In genomic region chr20:36544134-36545018, GRCh38 we compare ENCODE assay signal across 10 cellular contexts. TPM values are rescaled to one million over a fixed set of nuclear protein-coding genes. Genes with fewer than 3 reads are reported as not detected.
A peak's percentile ranks its signal among the peaks of the same experiment; 100 is the strongest.
DNase-seq lines count a peak whose midpoint lies in the region; ATAC-seq and TF ChIP-seq lines count a peak whose summit lies in the region.
"Had no signal": no experiment of that assay in that cellular context is flagged by ENCODE, and none has a peak within 500 bp of the region (broad histone marks: within the 10 kb centered on the region; RNA-seq: fewer than 3 reads in every experiment).

No MANE protein-coding gene starts in this region.

- peaks cover 34% of the 10 kb centered on the region for H3K36me3 ChIP-seq in GM23248 (ENCODE audit: low read depth)
- H3K36me3 ChIP-seq in gastroesophageal sphincter: peaks cover 0 to 48% of the 10 kb centered on the region in 2 donors
- H3K36me3 ChIP-seq in skeletal muscle tissue (ENCODE audit: control insufficient read depth in 3 of 3, insufficient read depth in 3 of 3, low read length in 3 of 3): peaks cover 0 to 13% (median 11%) of the 10 kb centered on the region in 3 donors
- H3K36me3 ChIP-seq in WERI-Rb-1: no peaks in the 10 kb centered on the region

- H3K79me2 ChIP-seq in GM23248 (ENCODE audit: insufficient read depth): peaks cover 49% of the 10 kb centered on the region

- no peak for TF ChIP-seq POLR2A in gastroesophageal sphincter (IDR thresholded peaks at IDR 0.05)

- peaks cover 4% of the 10 kb centered on the region; the same call in 1 of the 2 replicates for H4K20me1 ChIP-seq in GM23248 (ENCODE audit: insufficient read depth)

- H3K9me2 ChIP-seq in GM23248 (ENCODE audit: insufficient read depth): no peaks in the 10 kb centered on the region

- H3K9me3 ChIP-seq in GM23248 (ENCODE audit: low read depth) (no peaks in the 10 kb centered on the region), gastroesophageal sphincter (no peaks in the 10 kb centered on the region), skeletal muscle tissue (ENCODE audit: control insufficient read depth in 3 of 3, low read length in 3 of 3) (no peaks in the 10 kb centered on the region), WERI-Rb-1 (ENCODE audit: severe bottlenecking) (no peaks in the 10 kb centered on the region)

- H3K9me3 Mint-ChIP-seq in immature natural killer cell: no peaks in the 10 kb centered on the region

- H3K4me3 Mint-ChIP-seq in immature natural killer cell: no peak overlapping the region

- TF ChIP-seq CTCF in gastroesophageal sphincter (IDR thresholded peaks at IDR 0.05): peak in 1 of 4 experiments; percentile 2
- no peak for TF ChIP-seq CTCF in WERI-Rb-1 (IDR thresholded peaks at IDR 0.05; ENCODE audit: low read depth, low read length)
- no peak for TF ChIP-seq CTCF in GM20000 (IDR thresholded peaks at IDR 0.05; ENCODE audit: extremely low read depth, missing control alignments)

- H3K4me3 ChIP-seq in GM23248 (peak overlapping the region; percentile 97), gastroesophageal sphincter (peak overlapping the region; percentile 90 to 92), skeletal muscle tissue (ENCODE audit: low read length in 3 of 3) (peak overlapping the region in 1 of 3 donors; percentile 6), WERI-Rb-1 (ENCODE audit: low read depth, low read length) (no peak overlapping the region)

- peaks cover 0 to 2% (median 2%) of the 10 kb centered on the region in 3 donors for H3K27me3 Mint-ChIP-seq in immature natural killer cell (ENCODE audit: low read depth in 3 of 3)

- H3K27me3 ChIP-seq in GM23248 (replicated peaks; ENCODE audit: insufficient read depth) (no peaks in the 10 kb centered on the region), gastroesophageal sphincter (no peaks in the 10 kb centered on the region), skeletal muscle tissue (ENCODE audit: control insufficient read depth in 3 of 3, insufficient read depth in 3 of 3, low read length in 3 of 3) (peaks cover 0 to 6% (median 0%) of the 10 kb centered on the region in 3 donors), WERI-Rb-1 (ENCODE audit: insufficient read depth, low read depth, severe bottlenecking) (no peaks in the 10 kb centered on the region)

- peaks cover 47% of the 10 kb centered on the region for H3F3A ChIP-seq in GM23248 (ENCODE audit: insufficient read depth)

- in situ Hi-C loops in GM23248 (cut with MboI): no loop called here

- H3K27ac ChIP-seq in GM23248: peak overlapping the region; percentile 88
- peak overlapping the region; percentile 93 to 98 (median 98) for H3K27ac ChIP-seq in gastroesophageal sphincter
- peak overlapping the region; percentile 90 for H3K27ac ChIP-seq in skeletal muscle tissue (ENCODE audit: low read depth, low read length)
- no peak overlapping the region for H3K27ac ChIP-seq in WERI-Rb-1
- no peak overlapping the region for H3K27ac ChIP-seq in caudate nucleus (ENCODE audit: low read depth, low read length)

- no peaks in the 10 kb centered on the region for H3K36me3 Mint-ChIP-seq in immature natural killer cell

- peaks cover 0 to 4% of the 10 kb centered on the region in 2 donors for H3K4me1 Mint-ChIP-seq in immature natural killer cell

- peak; percentile 18 for ATAC-seq in gastroesophageal sphincter

- H3K27ac Mint-ChIP-seq in immature natural killer cell: no peak overlapping the region

- H3K4me1 ChIP-seq in GM23248 (ENCODE audit: insufficient read depth) (peaks cover 22% of the 10 kb centered on the region), gastroesophageal sphincter (peaks cover 0 to 99% (median 21%) of the 10 kb centered on the region in 3 donors), skeletal muscle tissue (ENCODE audit: control insufficient read depth in 3 of 3, insufficient read depth in 3 of 3, low read length in 3 of 3) (peaks cover 17 to 34% (median 28%) of the 10 kb centered on the region in 3 donors)

- H3K9ac ChIP-seq in GM23248 (peak overlapping the region; percentile 95), skeletal muscle tissue (ENCODE audit: low read depth in 1 of 3, low read length in 3 of 3) (peak overlapping the region in 2 of 3 donors; percentile 53 to 92)

- no peak overlapping the region for H2AFZ ChIP-seq in GM23248

- WGBS in GM23248 (ENCODE audit: low coverage in 1 of 2, low lambda C conversion rate in 2 of 2, missing lambda C conversion rate in 2 of 2), 2 experiments: 56% methylated on average over 15 of the region's 15 CpGs
- 25 to 38% methylated on average over 2 to 10 of the region's 15 CpGs for WGBS in gastroesophageal sphincter (ENCODE audit: low coverage in 1 of 2), 2 donors

- peak overlapping the region; percentile 91 for H3K4me2 ChIP-seq in GM23248 (ENCODE audit: unreplicated experiment)

- DNase-seq in GM23248 (peak; percentile 89), T1000 (lab: John Stamatoyannopoulos, UW) (peak; percentile 43), WERI-Rb-1 (no peak), immature natural killer cell (no peak), GM20000 (ENCODE audit: low spot score) (no peak), caudate nucleus (lab: John Stamatoyannopoulos, UW) (no peak)
- DNase-seq: activated CD4-positive, CD25-positive, alpha-beta regulatory T cell treated with anti-CD3 and anti-CD28 coated beads, Interleukin-2, amount 50 U/mL, for 72 hours; NCI-H146 had no signal

- TF ChIP-seq EP300 in gastroesophageal sphincter (IDR thresholded peaks at IDR 0.05): no peak

RNA-seq across cellular contexts. Expression of gene MYL9, which starts 3.1 kb away (rescaled TPM):
- 134 and 172 TPM in 2 replicates for total RNA-seq in GM23248 (2014; rRNA removed; shearing (Covaris generic))
- polyA plus RNA-seq in GM23248 (2016; fragmentation: Nextera tagmentation; extraction: Ambion mirVana) (681 and 706 TPM in 2 replicates), immature natural killer cell (1 to 10 TPM in 1 of 3 donors, under 1 TPM in 2; 0.10 to 2.7 (median 0.48) TPM)
- total RNA-seq in gastroesophageal sphincter (1,000 to 10,000 TPM; 1,087 to 2,842 (median 1,707) TPM), skeletal muscle tissue (5.7 TPM)

RNA-seq across cellular contexts. Expression of gene TGIF2, which starts 29.0 kb away (rescaled TPM):
- 4.9 and 9.3 TPM in 2 replicates for total RNA-seq in GM23248 (2014; rRNA removed; shearing (Covaris generic))
- 6.7 and 7.0 TPM in 2 replicates for polyA plus RNA-seq in GM23248 (2016; fragmentation: Nextera tagmentation; extraction: Ambion mirVana)
- total RNA-seq in gastroesophageal sphincter: 10 to 100 TPM in 2 of 4 donors, 1 to 10 TPM in 2; 7.2 to 14.0 (median 9.4) TPM
- 20.4 TPM for total RNA-seq in skeletal muscle tissue
- polyA plus RNA-seq in immature natural killer cell: 10 to 100 TPM; 12.3 to 16.1 (median 14.9) TPM

Comparison
In these comparisons a context has a peak if more than half of its experiments do, and no peak if none do; other contexts are left out.
1. DNase-seq: peak in GM23248 (single experiment) and T1000 (single experiment); none in WERI-Rb-1 (single experiment), immature natural killer cell (0 of 3), GM20000 (single experiment) and caudate nucleus (0 of 61).
2. H3K27ac ChIP-seq: peak in GM23248 (single experiment), gastroesophageal sphincter (4 of 4) and skeletal muscle tissue (single experiment); none in WERI-Rb-1 (single experiment) and caudate nucleus (single experiment).
3. RNA of gene MYL9, which starts 3.1 kb away (total RNA-seq): 1,087 to 2,842 TPM in gastroesophageal sphincter and 134 to 172 TPM in GM23248; 5.7 TPM in skeletal muscle tissue (single experiment); every median in the first group is over 10 times any median in the second.